ENCODE assay signal across 1 cellular context in the genomic region with DNA sequence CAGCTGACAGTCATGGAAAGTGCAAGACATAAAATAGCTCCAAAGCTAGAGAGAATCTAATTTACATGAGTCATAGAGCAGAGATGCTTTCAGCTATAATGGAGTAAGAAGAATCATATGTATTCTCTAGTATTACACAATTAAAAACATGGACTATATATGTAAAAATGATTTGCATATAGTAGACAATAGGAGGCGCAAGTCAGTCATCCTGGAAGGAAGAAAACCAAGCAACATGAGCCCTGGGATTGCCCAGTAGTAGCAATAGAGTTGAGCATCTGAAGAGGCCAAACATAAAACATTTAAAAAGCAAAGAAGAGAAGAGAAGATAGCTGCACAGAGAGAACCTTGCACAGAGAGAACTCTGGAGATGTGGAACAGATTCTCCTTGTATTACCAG.
TF ChIP-seq lines count a peak whose summit lies in the region.

No MANE protein-coding gene starts in this region.

TF ChIP-seq in GM23338, 12 proteins besides CTCF, POLR2A, EP300 and RAD21 (continued from another document):
- TF ChIP-seq CREB1 (CRISPR knock-in tag; IDR thresholded peaks at IDR 0.05; ENCODE audit: low read depth): no peak
